Comparison of ENCODE assay signal across 18 cellular contexts in genomic region chr1:248739580-248740205, GRCh38. TPM values are rescaled to one million over a fixed set of nuclear protein-coding genes. Genes with fewer than 3 reads are reported as not detected.
"Had no signal": no experiment of that assay in that cellular context is flagged by ENCODE, and none has a peak within 500 bp of the region (broad histone marks: within the 10 kb centered on the region; RNA-seq: fewer than 3 reads in every experiment).

No MANE protein-coding gene starts in this region.

- H3K36me3 ChIP-seq: neural progenitor cell, tibial artery, vagina had no signal

- H3K4me1 ChIP-seq: neural progenitor cell, parathyroid adenoma, tibial artery, vagina had no signal

- H3K27ac ChIP-seq: epithelial cell of prostate, hepatocyte, neural progenitor cell, parathyroid adenoma, tibial artery, vagina had no signal

- DNase-seq: activated CD4-positive, CD25-positive, alpha-beta regulatory T cell; activated CD8-positive, alpha-beta memory T cell treated with anti-CD3 and anti-CD28 coated beads, Interleukin-2, amount 10 ng/mL, durations not matched to agents 7 days and 5 days; activated gamma-delta T cell; activated T-cell treated with anti-CD3 and anti-CD28 coated beads, Interleukin-2, amount 50 U/mL, for 4 hours; cerebellar nuclear complex; effector memory CD8-positive, alpha-beta T cell; left ventricle myocardium superior; retina; stimulated activated CD4-positive, alpha-beta T cell treated with anti-CD3 and anti-CD28 coated beads, Interleukin-15, amount 100 ng/mL, for 24 hours; stimulated activated CD4-positive, alpha-beta T cell treated with anti-CD3 and anti-CD28 coated beads, Interleukin-4, amount 100 ng/mL, for 4 hours; tibial artery had no signal

- H3K9me3 ChIP-seq: vagina had no signal

- H3K27me3 ChIP-seq: hepatocyte, neural progenitor cell, vagina had no signal

- H3K4me3 ChIP-seq: hepatocyte, neural progenitor cell, tibial artery, vagina had no signal

- ATAC-seq: activated CD8-positive, alpha-beta memory T cell treated with anti-CD3 and anti-CD28 coated beads, Interleukin-2, amount 10 ng/mL, durations not matched to agents 7 days and 5 days; activated T-cell treated with anti-CD3 and anti-CD28 coated beads, Interleukin-2, amount 50 U/mL, for 4 hours; effector memory CD8-positive, alpha-beta T cell; left ventricle myocardium superior had no signal

RNA-seq across cellular contexts. Expression of gene LYPD8, which starts 15.9 kb away (rescaled TPM):
- total RNA-seq: activated CD8-positive, alpha-beta memory T cell treated with anti-CD3 and anti-CD28 coated beads, Interleukin-2, amount 10 ng/mL, durations not matched to agents 7 days and 5 days; activated T-cell treated with anti-CD3 and anti-CD28 coated beads, Interleukin-2, amount 50 U/mL, for 4 hours; hepatocyte; kidney epithelial cell; left ventricle myocardium superior; mesenteric fat pad; vagina had no signal

RNA-seq across cellular contexts. Expression of gene OR14I1, which starts 37.1 kb away (rescaled TPM):
- total RNA-seq: activated CD8-positive, alpha-beta memory T cell treated with anti-CD3 and anti-CD28 coated beads, Interleukin-2, amount 10 ng/mL, durations not matched to agents 7 days and 5 days; activated T-cell treated with anti-CD3 and anti-CD28 coated beads, Interleukin-2, amount 50 U/mL, for 4 hours; hepatocyte; kidney epithelial cell; left ventricle myocardium superior; mesenteric fat pad; vagina had no signal
